Comparison of ENCODE assay signal across 1 cellular context in the genomic region with DNA sequence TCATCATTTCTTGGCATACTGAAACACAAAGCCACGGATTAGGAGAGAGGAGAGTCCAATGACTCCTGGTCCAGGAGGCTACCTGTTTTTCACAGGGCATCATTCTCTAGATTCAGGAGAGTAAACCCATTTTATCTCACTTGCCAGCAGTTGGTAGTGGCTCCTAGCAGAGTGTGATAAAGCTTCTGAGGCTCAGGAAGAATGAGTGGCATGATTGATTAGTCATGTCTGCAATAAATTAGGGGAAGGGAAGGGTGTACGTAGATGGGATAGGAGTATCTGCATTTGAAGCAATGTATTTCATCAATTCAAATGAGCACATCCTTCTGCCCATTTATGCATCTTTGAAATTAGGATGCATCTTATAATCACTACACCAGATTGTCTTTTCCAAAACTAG.
TF ChIP-seq lines count a peak whose summit lies in the region.

No MANE protein-coding gene starts in this region.

TF ChIP-seq in GM23338, 12 proteins besides CTCF, POLR2A, EP300 and RAD21 (continued from another document):
- TF ChIP-seq, protein P1, sequence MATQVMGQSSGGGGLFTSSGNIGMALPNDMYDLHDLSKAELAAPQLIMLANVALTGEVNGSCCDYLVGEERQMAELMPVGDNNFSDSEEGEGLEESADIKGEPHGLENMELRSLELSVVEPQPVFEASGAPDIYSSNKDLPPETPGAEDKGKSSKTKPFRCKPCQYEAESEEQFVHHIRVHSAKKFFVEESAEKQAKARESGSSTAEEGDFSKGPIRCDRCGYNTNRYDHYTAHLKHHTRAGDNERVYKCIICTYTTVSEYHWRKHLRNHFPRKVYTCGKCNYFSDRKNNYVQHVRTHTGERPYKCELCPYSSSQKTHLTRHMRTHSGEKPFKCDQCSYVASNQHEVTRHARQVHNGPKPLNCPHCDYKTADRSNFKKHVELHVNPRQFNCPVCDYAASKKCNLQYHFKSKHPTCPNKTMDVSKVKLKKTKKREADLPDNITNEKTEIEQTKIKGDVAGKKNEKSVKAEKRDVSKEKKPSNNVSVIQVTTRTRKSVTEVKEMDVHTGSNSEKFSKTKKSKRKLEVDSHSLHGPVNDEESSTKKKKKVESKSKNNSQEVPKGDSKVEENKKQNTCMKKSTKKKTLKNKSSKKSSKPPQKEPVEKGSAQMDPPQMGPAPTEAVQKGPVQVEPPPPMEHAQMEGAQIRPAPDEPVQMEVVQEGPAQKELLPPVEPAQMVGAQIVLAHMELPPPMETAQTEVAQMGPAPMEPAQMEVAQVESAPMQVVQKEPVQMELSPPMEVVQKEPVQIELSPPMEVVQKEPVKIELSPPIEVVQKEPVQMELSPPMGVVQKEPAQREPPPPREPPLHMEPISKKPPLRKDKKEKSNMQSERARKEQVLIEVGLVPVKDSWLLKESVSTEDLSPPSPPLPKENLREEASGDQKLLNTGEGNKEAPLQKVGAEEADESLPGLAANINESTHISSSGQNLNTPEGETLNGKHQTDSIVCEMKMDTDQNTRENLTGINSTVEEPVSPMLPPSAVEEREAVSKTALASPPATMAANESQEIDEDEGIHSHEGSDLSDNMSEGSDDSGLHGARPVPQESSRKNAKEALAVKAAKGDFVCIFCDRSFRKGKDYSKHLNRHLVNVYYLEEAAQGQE (IDR thresholded peaks at IDR 0.05; ENCODE audit: unreplicated experiment) = no peak
- no peak for TF ChIP-seq EZH2 (IDR thresholded peaks at IDR 0.05; ENCODE audit: low read depth, unreplicated experiment)
- no peak for TF ChIP-seq JUNB (IDR thresholded peaks at IDR 0.05; ENCODE audit: unreplicated experiment)
- TF ChIP-seq, protein P2, sequence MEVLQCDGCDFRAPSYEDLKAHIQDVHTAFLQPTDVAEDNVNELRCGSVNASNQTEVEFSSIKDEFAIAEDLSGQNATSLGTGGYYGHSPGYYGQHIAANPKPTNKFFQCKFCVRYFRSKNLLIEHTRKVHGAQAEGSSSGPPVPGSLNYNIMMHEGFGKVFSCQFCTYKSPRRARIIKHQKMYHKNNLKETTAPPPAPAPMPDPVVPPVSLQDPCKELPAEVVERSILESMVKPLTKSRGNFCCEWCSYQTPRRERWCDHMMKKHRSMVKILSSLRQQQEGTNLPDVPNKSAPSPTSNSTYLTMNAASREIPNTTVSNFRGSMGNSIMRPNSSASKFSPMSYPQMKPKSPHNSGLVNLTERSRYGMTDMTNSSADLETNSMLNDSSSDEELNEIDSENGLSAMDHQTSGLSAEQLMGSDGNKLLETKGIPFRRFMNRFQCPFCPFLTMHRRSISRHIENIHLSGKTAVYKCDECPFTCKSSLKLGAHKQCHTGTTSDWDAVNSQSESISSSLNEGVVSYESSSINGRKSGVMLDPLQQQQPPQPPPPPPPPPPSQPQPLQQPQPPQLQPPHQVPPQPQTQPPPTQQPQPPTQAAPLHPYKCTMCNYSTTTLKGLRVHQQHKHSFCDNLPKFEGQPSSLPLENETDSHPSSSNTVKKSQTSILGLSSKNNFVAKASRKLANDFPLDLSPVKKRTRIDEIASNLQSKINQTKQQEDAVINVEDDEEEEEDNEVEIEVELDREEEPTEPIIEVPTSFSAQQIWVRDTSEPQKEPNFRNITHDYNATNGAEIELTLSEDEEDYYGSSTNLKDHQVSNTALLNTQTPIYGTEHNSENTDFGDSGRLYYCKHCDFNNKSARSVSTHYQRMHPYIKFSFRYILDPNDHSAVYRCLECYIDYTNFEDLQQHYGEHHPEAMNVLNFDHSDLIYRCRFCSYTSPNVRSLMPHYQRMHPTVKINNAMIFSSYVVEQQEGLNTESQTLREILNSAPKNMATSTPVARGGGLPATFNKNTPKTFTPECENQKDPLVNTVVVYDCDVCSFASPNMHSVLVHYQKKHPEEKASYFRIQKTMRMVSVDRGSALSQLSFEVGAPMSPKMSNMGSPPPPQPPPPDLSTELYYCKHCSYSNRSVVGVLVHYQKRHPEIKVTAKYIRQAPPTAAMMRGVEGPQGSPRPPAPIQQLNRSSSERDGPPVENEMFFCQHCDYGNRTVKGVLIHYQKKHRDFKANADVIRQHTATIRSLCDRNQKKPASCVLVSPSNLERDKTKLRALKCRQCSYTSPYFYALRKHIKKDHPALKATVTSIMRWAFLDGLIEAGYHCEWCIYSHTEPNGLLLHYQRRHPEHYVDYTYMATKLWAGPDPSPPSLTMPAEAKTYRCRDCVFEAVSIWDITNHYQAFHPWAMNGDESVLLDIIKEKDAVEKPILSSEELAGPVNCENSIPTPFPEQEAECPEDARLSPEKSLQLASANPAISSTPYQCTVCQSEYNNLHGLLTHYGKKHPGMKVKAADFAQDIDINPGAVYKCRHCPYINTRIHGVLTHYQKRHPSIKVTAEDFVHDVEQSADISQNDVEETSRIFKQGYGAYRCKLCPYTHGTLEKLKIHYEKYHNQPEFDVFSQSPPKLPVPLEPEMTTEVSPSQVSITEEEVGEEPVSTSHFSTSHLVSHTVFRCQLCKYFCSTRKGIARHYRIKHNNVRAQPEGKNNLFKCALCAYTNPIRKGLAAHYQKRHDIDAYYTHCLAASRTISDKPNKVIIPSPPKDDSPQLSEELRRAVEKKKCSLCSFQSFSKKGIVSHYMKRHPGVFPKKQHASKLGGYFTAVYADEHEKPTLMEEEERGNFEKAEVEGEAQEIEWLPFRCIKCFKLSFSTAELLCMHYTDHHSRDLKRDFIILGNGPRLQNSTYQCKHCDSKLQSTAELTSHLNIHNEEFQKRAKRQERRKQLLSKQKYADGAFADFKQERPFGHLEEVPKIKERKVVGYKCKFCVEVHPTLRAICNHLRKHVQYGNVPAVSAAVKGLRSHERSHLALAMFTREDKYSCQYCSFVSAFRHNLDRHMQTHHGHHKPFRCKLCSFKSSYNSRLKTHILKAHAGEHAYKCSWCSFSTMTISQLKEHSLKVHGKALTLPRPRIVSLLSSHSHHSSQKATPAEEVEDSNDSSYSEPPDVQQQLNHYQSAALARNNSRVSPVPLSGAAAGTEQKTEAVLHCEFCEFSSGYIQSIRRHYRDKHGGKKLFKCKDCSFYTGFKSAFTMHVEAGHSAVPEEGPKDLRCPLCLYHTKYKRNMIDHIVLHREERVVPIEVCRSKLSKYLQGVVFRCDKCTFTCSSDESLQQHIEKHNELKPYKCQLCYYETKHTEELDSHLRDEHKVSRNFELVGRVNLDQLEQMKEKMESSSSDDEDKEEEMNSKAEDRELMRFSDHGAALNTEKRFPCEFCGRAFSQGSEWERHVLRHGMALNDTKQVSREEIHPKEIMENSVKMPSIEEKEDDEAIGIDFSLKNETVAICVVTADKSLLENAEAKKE (CRISPR knock-in tag; IDR thresholded peaks at IDR 0.05) = no peak
- TF ChIP-seq, protein P3, sequence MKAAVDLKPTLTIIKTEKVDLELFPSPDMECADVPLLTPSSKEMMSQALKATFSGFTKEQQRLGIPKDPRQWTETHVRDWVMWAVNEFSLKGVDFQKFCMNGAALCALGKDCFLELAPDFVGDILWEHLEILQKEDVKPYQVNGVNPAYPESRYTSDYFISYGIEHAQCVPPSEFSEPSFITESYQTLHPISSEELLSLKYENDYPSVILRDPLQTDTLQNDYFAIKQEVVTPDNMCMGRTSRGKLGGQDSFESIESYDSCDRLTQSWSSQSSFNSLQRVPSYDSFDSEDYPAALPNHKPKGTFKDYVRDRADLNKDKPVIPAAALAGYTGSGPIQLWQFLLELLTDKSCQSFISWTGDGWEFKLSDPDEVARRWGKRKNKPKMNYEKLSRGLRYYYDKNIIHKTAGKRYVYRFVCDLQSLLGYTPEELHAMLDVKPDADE (IDR thresholded peaks at IDR 0.05) = no peak
